9 cellular contexts compared by ENCODE assay signal in the genomic region with DNA sequence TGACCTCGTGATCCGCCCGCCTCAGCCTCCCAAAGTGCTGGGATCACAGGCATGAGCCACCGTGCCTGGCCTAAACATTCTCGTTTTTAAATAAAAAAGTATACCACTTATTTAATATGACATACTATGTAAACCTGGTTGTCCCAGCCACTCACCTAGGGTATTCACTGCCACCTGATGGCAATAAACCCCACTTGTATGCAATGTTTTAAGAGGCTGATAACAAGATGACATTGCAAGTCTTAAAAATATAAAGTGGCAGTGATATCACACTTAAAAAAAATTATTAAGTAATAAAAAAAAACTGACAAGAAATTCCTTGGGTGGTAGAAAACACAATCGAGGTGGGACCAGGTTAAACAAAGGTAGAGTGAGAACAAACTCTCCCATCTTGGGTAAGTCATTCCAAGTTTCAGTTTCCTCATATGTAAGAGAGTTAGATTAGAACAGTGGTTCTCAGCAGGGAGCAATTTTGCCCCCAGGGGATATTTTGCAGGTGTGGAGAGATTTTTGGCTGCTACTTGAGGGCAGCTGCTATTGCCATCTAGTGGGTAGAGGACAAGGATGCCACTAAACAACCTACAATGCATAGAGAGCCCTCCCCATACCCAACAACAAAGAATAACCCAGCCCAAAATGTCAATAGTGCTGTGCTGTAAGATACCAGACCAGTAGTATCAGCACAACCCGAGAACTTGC. TPM values are rescaled to one million over a fixed set of nuclear protein-coding genes. Genes with fewer than 3 reads are reported as not detected.
DNase-seq lines count a peak whose midpoint lies in the region; TF ChIP-seq lines count a peak whose summit lies in the region.
"Had no signal": no experiment of that assay in that cellular context is flagged by ENCODE, and none has a peak within 500 bp of the region (broad histone marks: within the 10 kb centered on the region; RNA-seq: fewer than 3 reads in every experiment).

No MANE protein-coding gene starts in this region.

- peak overlapping the region; percentile 75 for H3K27ac Mint-ChIP-seq in type B pancreatic cell

- peak overlapping the region; percentile 37 for H3K27ac ChIP-seq in cardiac muscle cell
- H3K27ac ChIP-seq in right atrium auricular region: no peak overlapping the region
- peak overlapping the region; percentile 20 for H3K27ac ChIP-seq in epithelial cell of prostate

- TF ChIP-seq CTCF in cardiac muscle cell (IDR thresholded peaks at IDR 0.05; ENCODE audit: low read depth, low read length) (peak; percentile 18), right atrium auricular region (IDR thresholded peaks at IDR 0.05) (no peak), type B pancreatic cell (conservative IDR thresholded peaks at IDR 0.05) (peak; percentile 40)

- H3K27me3 Mint-ChIP-seq in type B pancreatic cell: no peaks in the 10 kb centered on the region

- H3K4me3 Mint-ChIP-seq in type B pancreatic cell: no peak overlapping the region

- no peaks in the 10 kb centered on the region for H3K9me3 ChIP-seq in cardiac muscle cell (ENCODE audit: low read depth)
- no peaks in the 10 kb centered on the region for H3K9me3 ChIP-seq in right atrium auricular region

- H3K36me3 Mint-ChIP-seq in type B pancreatic cell: peaks cover 15% of the 10 kb centered on the region

- H3K36me3 ChIP-seq in cardiac muscle cell: peaks cover 39% of the 10 kb centered on the region
- peaks cover 33% of the 10 kb centered on the region for H3K36me3 ChIP-seq in right atrium auricular region

- H3K4me1 ChIP-seq in cardiac muscle cell (ENCODE audit: low read depth) (peaks cover 10% of the 10 kb centered on the region), right atrium auricular region (peaks cover 0 to 35% of the 10 kb centered on the region in 2 donors)

- H3K27me3 ChIP-seq in cardiac muscle cell: no peaks in the 10 kb centered on the region
- H3K27me3 ChIP-seq in right atrium auricular region: no peaks in the 10 kb centered on the region

- DNase-seq in cardiac muscle cell (ENCODE audit: low read depth in 1 of 2, low spot score in 1 of 2) (no peak), right atrium auricular region (ENCODE audit: low spot score) (no peak), NCI-H69 (lab: John Stamatoyannopoulos, UW) (peak; percentile 62), epithelial cell of prostate (ENCODE audit: low read depth, low spot score) (peak; percentile 36), type B pancreatic cell (ENCODE audit: extremely low spot score, unreplicated experiment) (no peak), cerebellar nuclear complex (lab: John Stamatoyannopoulos, UW) (no peak), NCI-H2107 treated with DMSO at 0.1 percent for 48 hours (lab: John Stamatoyannopoulos, UW; ENCODE audit: unreplicated experiment) (no peak)
- DNase-seq in stimulated activated CD4-positive, alpha-beta T cell treated with anti-CD3 and anti-CD28 coated beads, Interleukin-2, amount 100 ng/mL, for 48 hours: no peak
- DNase-seq: DMS53 had no signal

- H3K4me1 Mint-ChIP-seq in type B pancreatic cell (ENCODE audit: unreplicated experiment): peaks cover 21% of the 10 kb centered on the region

- H3K9me3 Mint-ChIP-seq in type B pancreatic cell: no peaks in the 10 kb centered on the region

- H3K4me3 ChIP-seq in cardiac muscle cell: no peak overlapping the region
- H3K4me3 ChIP-seq in right atrium auricular region: no peak overlapping the region

RNA-seq across cellular contexts. Expression of a gene that starts 14.5 kb away (rescaled TPM):
- total RNA-seq in cardiac muscle cell (70.7 and 86.2 TPM in 2 replicates), right atrium auricular region (10 to 100 TPM; 92.5 to 95.7 TPM), type B pancreatic cell (ENCODE audit: low replicate concordance) (132 and 188 TPM in 2 replicates)
- 235 and 248 TPM in 2 replicates for polyA plus RNA-seq in cardiac muscle cell

RNA-seq across cellular contexts. Expression of a gene that starts 26.5 kb away (rescaled TPM):
- total RNA-seq in cardiac muscle cell (7.4 and 10.2 TPM in 2 replicates), right atrium auricular region (10 to 100 TPM in 1 of 2 donors, 1 to 10 TPM in 1; 9.9 to 12.1 TPM), type B pancreatic cell (ENCODE audit: low replicate concordance) (20.4 and 23.7 TPM in 2 replicates)
- polyA plus RNA-seq in cardiac muscle cell: 3.7 and 7.3 TPM in 2 replicates

RNA-seq across cellular contexts. Expression of a gene that starts 38.5 kb away (rescaled TPM):
- total RNA-seq in cardiac muscle cell (0.53 and 0.57 TPM in 2 replicates), right atrium auricular region (under 1 TPM in 1 of 2 donors, not detected in 1; 0.08 TPM), type B pancreatic cell (ENCODE audit: low replicate concordance) (0.29 and 0.87 TPM in 2 replicates)
- polyA plus RNA-seq in cardiac muscle cell: 0.65 and 0.71 TPM in 2 replicates

Comparison
In these comparisons a context has a peak if more than half of its experiments do, and no peak if none do; other contexts are left out.
1. H3K27ac ChIP-seq: peak in cardiac muscle cell (single experiment) and epithelial cell of prostate (single experiment); none in right atrium auricular region (0 of 2).
2. CTCF ChIP-seq: peak in cardiac muscle cell (single experiment) and type B pancreatic cell (single experiment); none in right atrium auricular region (0 of 2).
3. DNase-seq: peak in NCI-H69 (single experiment) and epithelial cell of prostate (single experiment); none in cardiac muscle cell (0 of 2), right atrium auricular region (single experiment), type B pancreatic cell (single experiment), stimulated activated CD4-positive, alpha-beta T cell treated with anti-CD3 and anti-CD28 coated beads, Interleukin-2, amount 100 ng/mL, for 48 hours (0 of 2), cerebellar nuclear complex (0 of 2) and NCI-H2107 treated with DMSO at 0.1 percent for 48 hours (single experiment).